ENCODE assay signal across 8 cellular contexts in genomic region chr1:88180449-88181108, GRCh38.
A peak's percentile ranks its signal among the peaks of the same experiment; 100 is the strongest.
DNase-seq lines count a peak whose midpoint lies in the region; ATAC-seq and TF ChIP-seq lines count a peak whose summit lies in the region.

No MANE protein-coding gene starts in this region.

- POLR2A ChIA-PET in PC-3 (lab: Charles Lee; ENCODE audit: unreplicated experiment) = no interaction called here

- H3K36me3 Mint-ChIP-seq in GM23338 (ENCODE audit: low read depth) (no peaks in the 10 kb centered on the region), type B pancreatic cell (no peaks in the 10 kb centered on the region)

- H4K20me1 ChIP-seq in GM23338 (replicated peaks; ENCODE audit: insufficient read depth) = no peaks in the 10 kb centered on the region
- H4K20me1 ChIP-seq in KMS-11 (ENCODE audit: insufficient read depth) = no peaks in the 10 kb centered on the region
- H4K20me1 ChIP-seq in PC-3 (ENCODE audit: low read length) = no peaks in the 10 kb centered on the region

- H3F3A ChIP-seq in GM23338 (replicated peaks; ENCODE audit: low read depth) (no peaks in the 10 kb centered on the region), PC-3 (ENCODE audit: low read length, unreplicated experiment) (no peaks in the 10 kb centered on the region)

- H3K79me2 ChIP-seq in GM23338 (replicated peaks; ENCODE audit: insufficient read depth) = no peaks in the 10 kb centered on the region
- H3K79me2 ChIP-seq in KMS-11 (ENCODE audit: insufficient read depth, low read depth) = no peaks in the 10 kb centered on the region
- no peaks in the 10 kb centered on the region for H3K79me2 ChIP-seq in PC-3 (ENCODE audit: low read length)

- H3K4me1 Mint-ChIP-seq in GM23338 (peaks cover 14% of the 10 kb centered on the region; the same call in 2 of the 3 replicates), type B pancreatic cell (ENCODE audit: unreplicated experiment) (peaks cover 22% of the 10 kb centered on the region)

- intact Hi-C loops in PC-3 (cut with micrococcal nuclease) = loop anchor here (1.0 to 10.0 kb wide), 5 partner anchors 57 to 886 kb away; no protein-coding TSS in a partner anchor

- no peak overlapping the region for H3K4me3 Mint-ChIP-seq in GM23338
- H3K4me3 Mint-ChIP-seq in type B pancreatic cell = no peak overlapping the region

- peak; percentile 98 to 99 for TF ChIP-seq CTCF in GM23338 (conservative IDR thresholded peaks at IDR 0.05; ENCODE audit: low read depth in 2 of 2)
- TF ChIP-seq CTCF in KMS-11 (conservative IDR thresholded peaks at IDR 0.05; ENCODE audit: low read depth, low read length) = peak; percentile 70
- TF ChIP-seq CTCF in PC-3 (conservative IDR thresholded peaks at IDR 0.05; ENCODE audit: low read depth, low read length) = peak; percentile 96
- TF ChIP-seq CTCF in fibroblast of villous mesenchyme (IDR thresholded peaks at IDR 0.05; ENCODE audit: insufficient read depth, low read depth, low read length) = peak; percentile 99
- TF ChIP-seq CTCF in type B pancreatic cell (conservative IDR thresholded peaks at IDR 0.05) = peak; percentile 96

- H3K4me1 ChIP-seq in GM23338 (ENCODE audit: insufficient read depth) (no peaks in the 10 kb centered on the region), KMS-11 (ENCODE audit: low read depth, poor library complexity, severe bottlenecking) (no peaks in the 10 kb centered on the region), PC-3 (ENCODE audit: insufficient read depth, low read length) (peaks cover 6% of the 10 kb centered on the region)

- H3K27ac Mint-ChIP-seq in GM23338 = no peak overlapping the region
- peak overlapping the region; percentile 75 for H3K27ac Mint-ChIP-seq in type B pancreatic cell

- H3K9ac ChIP-seq in KMS-11 (no peak overlapping the region), PC-3 (ENCODE audit: low read length) (no peak overlapping the region)

- H3K9me2 ChIP-seq in GM23338 (ENCODE audit: insufficient read depth) (no peaks in the 10 kb centered on the region), PC-3 (replicated peaks; ENCODE audit: low read length) (no peaks in the 10 kb centered on the region)

- H3K27me3 Mint-ChIP-seq in GM23338 (ENCODE audit: insufficient read depth, low read depth, poor library complexity) = no peaks in the 10 kb centered on the region
- H3K27me3 Mint-ChIP-seq in type B pancreatic cell = no peaks in the 10 kb centered on the region

- DNase-seq in GM04503 (ENCODE audit: low read depth) = peak; percentile 15
- peak; percentile 89 for DNase-seq in GM23338 (ENCODE audit: low spot score)
- peak; percentile 85 for DNase-seq in PC-3
- DNase-seq in activated T-cell treated with anti-CD3 and anti-CD28 coated beads, Interleukin-2, amount 50 U/mL, for 48 hours = peak; percentile 58 to 67
- DNase-seq in fibroblast of villous mesenchyme (ENCODE audit: low read depth) = peak; percentile 70
- DNase-seq in occipital lobe (lab: John Stamatoyannopoulos, UW) = peak; percentile 34
- peak; percentile 73 for DNase-seq in type B pancreatic cell (ENCODE audit: extremely low spot score, unreplicated experiment)

- H3K4me2 ChIP-seq in GM23338 = no peak overlapping the region
- no peak overlapping the region for H3K4me2 ChIP-seq in KMS-11
- H3K4me2 ChIP-seq in PC-3 (ENCODE audit: low read length) = no peak overlapping the region

- CTCF ChIA-PET in PC-3 (lab: Charles Lee) = interaction anchor here (0.5 to 1.2 kb wide), 9 partner anchors 11 to 369 kb away, joined by 3 to 16 read pairs (median 4); no protein-coding TSS in a partner anchor

- ATAC-seq in GM23338 = peak; percentile 100
- ATAC-seq in PC-3 = peak; percentile 98

- H3K9me3 Mint-ChIP-seq in GM23338 = no peaks in the 10 kb centered on the region
- H3K9me3 Mint-ChIP-seq in type B pancreatic cell = no peaks in the 10 kb centered on the region

- H3K27me3 ChIP-seq in GM23338 (ENCODE audit: insufficient read depth) (no peaks in the 10 kb centered on the region), KMS-11 (ENCODE audit: insufficient read depth, low read depth) (no peaks in the 10 kb centered on the region), PC-3 (ENCODE audit: low read length) (no peaks in the 10 kb centered on the region)

- H3K27ac ChIP-seq in GM23338 (ENCODE audit: low read depth) (no peak overlapping the region), KMS-11 (no peak overlapping the region), PC-3 (ENCODE audit: low read length) (no peak overlapping the region)

- H3K36me3 ChIP-seq in GM23338 (ENCODE audit: insufficient read depth) (no peaks in the 10 kb centered on the region), KMS-11 (ENCODE audit: insufficient read depth) (no peaks in the 10 kb centered on the region), PC-3 (ENCODE audit: low read depth, low read length) (no peaks in the 10 kb centered on the region)

- no TSS peak for BruUV-seq in PC-3 (replicated peaks; lab: Mats Ljungman, UMichigan)

- H2AFZ ChIP-seq in GM23338 (peak overlapping the region; percentile 61; the same call in 1 of the 2 replicates), KMS-11 (ENCODE audit: low read depth) (no peak overlapping the region), PC-3 (ENCODE audit: low read length) (peak overlapping the region; percentile 55)

- no peak overlapping the region for H3K4me3 ChIP-seq in GM23338
- H3K4me3 ChIP-seq in KMS-11 (IDR thresholded peaks at IDR 0.05; ENCODE audit: insufficient read depth, low read depth, low read length) = no peak overlapping the region
- H3K4me3 ChIP-seq in PC-3 (ENCODE audit: low read length) = no peak overlapping the region
- H3K4me3 ChIP-seq in fibroblast of villous mesenchyme (ENCODE audit: low read depth, low read length) = no peak overlapping the region

- no peaks in the 10 kb centered on the region for H3K9me3 ChIP-seq in PC-3 (ENCODE audit: low read length)

TF ChIP-seq in GM23338, 12 proteins besides CTCF, POLR2A, EP300 and RAD21 (continues in another document):
- TF ChIP-seq ETS1 (IDR thresholded peaks at IDR 0.05) = no peak
- no peak for TF ChIP-seq REST (IDR thresholded peaks at IDR 0.05; ENCODE audit: unreplicated experiment)
- no peak for TF ChIP-seq POLR2AphosphoS5 (IDR thresholded peaks at IDR 0.05; ENCODE audit: low read depth)
- no peak for TF ChIP-seq ZNF114 (CRISPR knock-in tag; IDR thresholded peaks at IDR 0.05)
- TF ChIP-seq EZH2phosphoT487 (IDR thresholded peaks at IDR 0.05; ENCODE audit: unreplicated experiment) = no peak
- no peak for TF ChIP-seq NANOG (IDR thresholded peaks at IDR 0.05; ENCODE audit: borderline replicate concordance)
- TF ChIP-seq CREB1 (CRISPR knock-in tag; IDR thresholded peaks at IDR 0.05; ENCODE audit: low read depth) = no peak
- no peak for TF ChIP-seq ZNF331 (CRISPR knock-in tag; IDR thresholded peaks at IDR 0.05; ENCODE audit: low read depth)
- TF ChIP-seq STAT1 (IDR thresholded peaks at IDR 0.05; ENCODE audit: unreplicated experiment) = no peak

Comparison
In these comparisons a context has a peak if more than half of its experiments do, and no peak if none do; other contexts are left out.
1. DNase-seq: peak in every context shown above with its lines; median percentile 89 in GM23338; 85 in PC-3; 73 in type B pancreatic cell; 70 in fibroblast of villous mesenchyme; 62 in activated T-cell treated with anti-CD3 and anti-CD28 coated beads, Interleukin-2, amount 50 U/mL, for 48 hours; 34 in occipital lobe; 15 in GM04503.